19 cellular contexts compared by ENCODE assay signal in genomic region chr16:1062895-1063294, GRCh38. TPM values are rescaled to one million over a fixed set of nuclear protein-coding genes. Genes with fewer than 3 reads are reported as not detected.
DNase-seq lines count a peak whose midpoint lies in the region; TF ChIP-seq lines count a peak whose summit lies in the region.
"Had no signal": no experiment of that assay in that cellular context is flagged by ENCODE, and none has a peak within 500 bp of the region (broad histone marks: within the 10 kb centered on the region; RNA-seq: fewer than 3 reads in every experiment).

No MANE protein-coding gene starts in this region.

- H3K36me3 Mint-ChIP-seq in neural progenitor cell = peaks cover 4% of the 10 kb centered on the region
- H3K36me3 Mint-ChIP-seq: CD14-positive monocyte had no signal

- H3K27me3 ChIP-seq in neural progenitor cell = no peaks in the 10 kb centered on the region

- H3K4me3 ChIP-seq in HEK293 (ENCODE audit: low read depth, low read length) (no peak overlapping the region), neural progenitor cell (no peak overlapping the region)
- H3K4me3 ChIP-seq: BLaER1 treated with 17β-estradiol and CSF1 and Interleukin-3, amounts not matched to agents 10 nM and 100 nM; GM12878; HAP-1 had no signal

- H3K27ac ChIP-seq in HEK293 (ENCODE audit: extremely low read depth, low read depth, low read length) = no peak overlapping the region
- H3K27ac ChIP-seq in neural progenitor cell = no peak overlapping the region
- H3K27ac ChIP-seq: BLaER1 treated with 17β-estradiol and CSF1 and Interleukin-3, amounts not matched to agents 10 nM and 100 nM had no signal

- H3K27ac Mint-ChIP-seq in neural progenitor cell = peak overlapping the region; percentile 50
- H3K27ac Mint-ChIP-seq: CD14-positive monocyte; CD4-positive, alpha-beta T cell; CD8-positive, alpha-beta memory T cell had no signal

- no peaks in the 10 kb centered on the region for H4K20me1 ChIP-seq in neural progenitor cell (ENCODE audit: low read depth)

- H3K9ac ChIP-seq in neural progenitor cell = no peak overlapping the region
- H3K9ac ChIP-seq: BLaER1 treated with 17β-estradiol and CSF1 and Interleukin-3, amounts not matched to agents 10 nM and 100 nM had no signal

- H3K4me1 ChIP-seq in HEK293 (ENCODE audit: control insufficient read depth, insufficient read depth, low read length) (no peaks in the 10 kb centered on the region), neural progenitor cell (no peaks in the 10 kb centered on the region)
- H3K4me1 ChIP-seq: BE2C, HAP-1 had no signal

- no peak overlapping the region for H3K4me3 Mint-ChIP-seq in neural progenitor cell
- H3K4me3 Mint-ChIP-seq: CD14-positive monocyte; CD4-positive, alpha-beta T cell; CD8-positive, alpha-beta memory T cell had no signal

- no peak overlapping the region for H2AFZ ChIP-seq in neural progenitor cell (replicated peaks)

- no peaks in the 10 kb centered on the region for H3K79me2 ChIP-seq in neural progenitor cell (ENCODE audit: low read depth)

- H3K4me2 ChIP-seq in neural progenitor cell = no peak overlapping the region
- H3K4me2 ChIP-seq: BLaER1 treated with 17β-estradiol and CSF1 and Interleukin-3, amounts not matched to agents 10 nM and 100 nM had no signal

- no peak for TF ChIP-seq CTCF in HEK293 (tag by site-specific recombination; IDR thresholded peaks at IDR 0.05)
- TF ChIP-seq CTCF in neural progenitor cell (IDR thresholded peaks at IDR 0.05) = no peak

- H3K9me3 ChIP-seq in HEK293 (ENCODE audit: control insufficient read depth, insufficient read depth, low read depth, low read length) = no peaks in the 10 kb centered on the region
- no peaks in the 10 kb centered on the region for H3K9me3 ChIP-seq in neural progenitor cell (ENCODE audit: low read depth)
- H3K9me3 ChIP-seq: BE2C, HAP-1 had no signal

- peaks cover 8% of the 10 kb centered on the region for H3K27me3 Mint-ChIP-seq in neural progenitor cell (ENCODE audit: insufficient read depth, low read depth)

- POLR2A ChIA-PET in HEK293 (lab: Yijun Ruan, JAX) = no interaction called here

- H3K36me3 ChIP-seq in HEK293 (ENCODE audit: control insufficient read depth in 2 of 2, insufficient read depth in 1 of 2, low read length in 2 of 2) (no peaks in the 10 kb centered on the region), neural progenitor cell (no peaks in the 10 kb centered on the region)
- H3K36me3 ChIP-seq: BE2C; BLaER1 treated with 17β-estradiol and CSF1 and Interleukin-3, amounts not matched to agents 10 nM and 100 nM; HAP-1 had no signal

- H3F3A ChIP-seq in neural progenitor cell (ENCODE audit: low read depth) = no peaks in the 10 kb centered on the region

- CTCF ChIA-PET in HEK293 (lab: Yijun Ruan, JAX) = no interaction called here

- DNase-seq in M059J (ENCODE audit: low read depth) = peak; percentile 47
- DNase-seq in neural progenitor cell (ENCODE audit: low spot score) = no peak
- no peak for DNase-seq in mucosa of gallbladder (ENCODE audit: low spot score)
- DNase-seq in amniotic stem cell (lab: John Stamatoyannopoulos, UW) = no peak
- no peak for DNase-seq in NAMALWA (ENCODE audit: low spot score)
- DNase-seq: AML-193; BE2C; CD4-positive, alpha-beta T cell; CD8-positive, alpha-beta memory T cell; DMS 273 treated with DMSO at 0.1 percent for 48 hours; DMS79; EL; GDM1; GOT3 had no signal

- peaks cover 6% of the 10 kb centered on the region for H3K4me1 Mint-ChIP-seq in neural progenitor cell
- H3K4me1 Mint-ChIP-seq: CD14-positive monocyte; CD8-positive, alpha-beta memory T cell had no signal

- peaks cover 5% of the 10 kb centered on the region for H3K9me3 Mint-ChIP-seq in neural progenitor cell
- H3K9me3 Mint-ChIP-seq: CD4-positive, alpha-beta T cell had no signal

TF ChIP-seq in HEK293, 187 proteins besides CTCF, POLR2A, EP300 and RAD21:
- TF ChIP-seq ZNF174 (tag by site-specific recombination; IDR thresholded peaks at IDR 0.05) = no peak
- peak; percentile 23; the same call in 1 of the 2 replicates for TF ChIP-seq ZFHX2 (tag by site-specific recombination; conservative IDR thresholded peaks at IDR 0.05)
TF ChIP-seq in HEK293: peak in this region for 1.

RNA-seq across cellular contexts. Expression of gene SSTR5, which starts 9.7 kb away (rescaled TPM):
- not detected in 2 replicates for total RNA-seq in M059J (2014; rRNA removed; shearing (Covaris generic))
- total RNA-seq in neural progenitor cell (ENCODE audit: low replicate concordance) (not detected in 2 replicates), mucosa of gallbladder (5.8 TPM)
- total RNA-seq: CD4-positive, alpha-beta T cell; CD8-positive, alpha-beta memory T cell; GM12878 had no signal

RNA-seq across cellular contexts. Expression of gene C1QTNF8, which starts 33.1 kb away (rescaled TPM):
- not detected in 2 replicates for total RNA-seq in M059J (2014; rRNA removed; shearing (Covaris generic))
- not detected in 2 replicates for total RNA-seq in neural progenitor cell (ENCODE audit: low replicate concordance)
- total RNA-seq in mucosa of gallbladder = not detected
- total RNA-seq: CD4-positive, alpha-beta T cell; CD8-positive, alpha-beta memory T cell; GM12878 had no signal
